Comparison of ENCODE assay signal across 28 cellular contexts in the genomic region with DNA sequence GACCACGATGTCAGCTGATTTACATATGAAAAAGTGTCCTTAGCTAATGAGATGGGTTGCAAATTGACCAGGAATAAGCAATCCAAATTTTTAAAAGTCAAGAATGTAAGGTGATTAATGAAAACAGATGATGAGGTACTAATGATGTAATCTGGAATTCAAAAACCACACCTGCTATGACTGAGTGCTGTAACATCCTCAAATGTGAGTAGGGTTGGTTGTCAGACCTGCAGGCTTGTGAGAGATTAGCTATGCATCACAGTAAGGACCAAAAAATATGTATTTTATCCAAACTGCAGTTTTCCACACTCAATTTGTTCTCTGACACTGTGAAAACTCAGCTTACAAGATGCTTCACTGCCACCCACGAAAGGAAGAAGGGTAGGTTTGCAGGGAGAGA.
"Had no signal": no experiment of that assay in that cellular context is flagged by ENCODE, and none has a peak within 500 bp of the region (broad histone marks: within the 10 kb centered on the region; RNA-seq: fewer than 3 reads in every experiment).

No MANE protein-coding gene starts in this region.

- DNase-seq: natural killer cell; occipital lobe; ovary; posterior cingulate gyrus; psoas muscle; right cardiac atrium; right lobe of liver; sigmoid colon; small intestine; stimulated activated CD4-positive, alpha-beta T cell treated with anti-CD3 and anti-CD28 coated beads, Interleukin-15, amount 100 ng/mL, for 24 hours; stimulated activated CD4-positive, alpha-beta T cell treated with anti-CD3 and anti-CD28 coated beads, Interleukin-2, amount 100 ng/mL, for 24 hours; stimulated activated CD4-positive, alpha-beta T cell treated with anti-CD3 and anti-CD28 coated beads, Interleukin-2, amount 100 ng/mL, for 48 hours; stimulated activated CD4-positive, alpha-beta T cell treated with anti-CD3 and anti-CD28 coated beads, Interleukin-4, amount 100 ng/mL, for 24 hours; stimulated activated naive B cell treated with anti-CD40 and anti-IgM and Interleukin-4, amounts not matched to agents 10 μg/mL and 1 μg/mL and 100 μg/mL, for 72 hours; stimulated activated naive CD4-positive, alpha-beta T cell treated with Interleukin-2 at 50 U/mL for 16 hours; stomach; thyroid gland; upper lobe of right lung; uterus had no signal

- H3K9me3 ChIP-seq: ovary, psoas muscle, right lobe of liver, sigmoid colon, stomach, thoracic aorta, thyroid gland, tibial nerve, upper lobe of right lung, uterus had no signal

- H3K27ac ChIP-seq: neural progenitor cell, ovary, parathyroid adenoma, psoas muscle, right lobe of liver, sigmoid colon, stomach, thoracic aorta, thyroid gland, tibial nerve, upper lobe of right lung, uterus had no signal

- H3K9ac ChIP-seq: neural progenitor cell, parathyroid adenoma had no signal

- H3K27me3 Mint-ChIP-seq: progenitor cell of endocrine pancreas, type B pancreatic cell had no signal

- H3K4me3 ChIP-seq: neural progenitor cell, ovary, psoas muscle, right lobe of liver, sigmoid colon, stomach, thoracic aorta, thyroid gland, tibial nerve, upper lobe of right lung, uterus had no signal

- FAIRE-seq: small intestine had no signal

- H3K27ac Mint-ChIP-seq: natural killer cell; nephron; neural progenitor cell; progenitor cell of endocrine pancreas; stimulated activated effector memory CD8-positive, alpha-beta T cell treated with anti-CD3 and anti-CD28 coated beads, Interleukin-12 subunit alpha, Interleukin-12 subunit beta, amount 100 ng/mL, for 72 hours; stimulated activated naive B cell treated with anti-CD40 and anti-IgM and Interleukin-4, amounts not matched to agents 10 μg/mL and 1 μg/mL and 100 μg/mL, for 72 hours; stimulated activated naive CD8-positive, alpha-beta T cell treated with anti-CD3 and anti-CD28 coated beads, Interleukin-15, Interleukin-2, amounts not matched to agents 100 ng/mL and 50 ng/mL, for 24 hours; type B pancreatic cell had no signal

- H3K4me1 ChIP-seq: neural progenitor cell, parathyroid adenoma, psoas muscle, right lobe of liver, sigmoid colon, stomach, thyroid gland, tibial nerve, upper lobe of right lung, uterus had no signal

- H3K79me2 ChIP-seq: parathyroid adenoma had no signal

- H3K4me1 Mint-ChIP-seq: natural killer cell; nephron; neural progenitor cell; stimulated activated effector memory CD8-positive, alpha-beta T cell treated with anti-CD3 and anti-CD28 coated beads, Interleukin-12 subunit alpha, Interleukin-12 subunit beta, amount 100 ng/mL, for 72 hours had no signal

- H3K9me3 Mint-ChIP-seq: natural killer cell; nephron; neural progenitor cell; stimulated activated effector memory CD8-positive, alpha-beta T cell treated with anti-CD3 and anti-CD28 coated beads, Interleukin-12 subunit alpha, Interleukin-12 subunit beta, amount 100 ng/mL, for 72 hours; stimulated activated naive CD8-positive, alpha-beta T cell treated with anti-CD3 and anti-CD28 coated beads, Interleukin-15, Interleukin-2, amounts not matched to agents 100 ng/mL and 50 ng/mL, for 24 hours; type B pancreatic cell had no signal

- ATAC-seq: natural killer cell; psoas muscle; right cardiac atrium; right lobe of liver; stimulated activated effector memory CD8-positive, alpha-beta T cell treated with anti-CD3 and anti-CD28 coated beads, Interleukin-12 subunit alpha, Interleukin-12 subunit beta, amount 100 ng/mL, for 72 hours; stimulated activated naive B cell treated with anti-CD40 and anti-IgM and Interleukin-4, amounts not matched to agents 10 μg/mL and 1 μg/mL and 100 μg/mL, for 72 hours; upper lobe of right lung had no signal

- H3K4me2 ChIP-seq: neural progenitor cell had no signal

- H2AFZ ChIP-seq: neural progenitor cell, parathyroid adenoma had no signal

- H3K36me3 ChIP-seq: neural progenitor cell, ovary, right lobe of liver, thoracic aorta, thyroid gland, tibial nerve, upper lobe of right lung, uterus had no signal

- H3K27me3 ChIP-seq: neural progenitor cell, ovary, right lobe of liver, sigmoid colon, stomach, thyroid gland, upper lobe of right lung, uterus had no signal

- H3K4me3 Mint-ChIP-seq: natural killer cell; nephron; neural progenitor cell; stimulated activated effector memory CD8-positive, alpha-beta T cell treated with anti-CD3 and anti-CD28 coated beads, Interleukin-12 subunit alpha, Interleukin-12 subunit beta, amount 100 ng/mL, for 72 hours; stimulated activated naive B cell treated with anti-CD40 and anti-IgM and Interleukin-4, amounts not matched to agents 10 μg/mL and 1 μg/mL and 100 μg/mL, for 72 hours; stimulated activated naive CD8-positive, alpha-beta T cell treated with anti-CD3 and anti-CD28 coated beads, Interleukin-15, Interleukin-2, amounts not matched to agents 100 ng/mL and 50 ng/mL, for 24 hours; type B pancreatic cell had no signal

- H3K36me3 Mint-ChIP-seq: natural killer cell; neural progenitor cell; stimulated activated effector memory CD8-positive, alpha-beta T cell treated with anti-CD3 and anti-CD28 coated beads, Interleukin-12 subunit alpha, Interleukin-12 subunit beta, amount 100 ng/mL, for 72 hours; stimulated activated naive B cell treated with anti-CD40 and anti-IgM and Interleukin-4, amounts not matched to agents 10 μg/mL and 1 μg/mL and 100 μg/mL, for 72 hours; type B pancreatic cell had no signal
